ENCODE assay signal across 19 cellular contexts in genomic region chr1:245614986-245615385, GRCh38.
DNase-seq lines count a peak whose midpoint lies in the region; ATAC-seq and TF ChIP-seq lines count a peak whose summit lies in the region.
"Had no signal": no experiment of that assay in that cellular context is flagged by ENCODE, and none has a peak within 500 bp of the region (broad histone marks: within the 10 kb centered on the region; RNA-seq: fewer than 3 reads in every experiment).

No MANE protein-coding gene starts in this region.

- H4K20me1 ChIP-seq in MM.1S (ENCODE audit: insufficient read depth, low read length): no peaks in the 10 kb centered on the region

- 13 to 27% (median 13%) methylated on average over 4 of the region's 4 CpGs for WGBS in ovary, 3 donors

- H3K4me1 ChIP-seq in MM.1S (ENCODE audit: low read length) (no peaks in the 10 kb centered on the region), ovary (ENCODE audit: insufficient read depth) (peaks cover 3% of the 10 kb centered on the region)

- no peaks in the 10 kb centered on the region for H3F3A ChIP-seq in MM.1S (ENCODE audit: insufficient read depth, low read length)

- H3K9me3 ChIP-seq in MM.1S (replicated peaks; ENCODE audit: insufficient read depth, low read length) (0 out of 2 replicates have a peak, but pooled peaks cover 3% of the 10 kb centered on the region), ovary (no peaks in the 10 kb centered on the region)
- H3K9me3 ChIP-seq: SJSA1 had no signal

- 0 out of 2 replicates have a peak overlapping the region, but pooled peaks have one; percentile 0 for H3K4me2 ChIP-seq in MM.1S (ENCODE audit: low read depth, low read length)
- H3K4me2 ChIP-seq: PC-9 had no signal

- no peak overlapping the region for H3K9ac ChIP-seq in MM.1S (ENCODE audit: low read length)

- TF ChIP-seq EP300 in ovary (IDR thresholded peaks at IDR 0.05): no peak

- H3K27ac ChIP-seq in MM.1S (ENCODE audit: low read length): no peak overlapping the region
- peak overlapping the region in 1 of 2 donors; percentile 13 for H3K27ac ChIP-seq in ovary
- H3K27ac ChIP-seq: C4-2B, HL-60, PC-9, SJSA1 had no signal

- intact Hi-C loops in ovary (cut with DNase I): no loop called here

- peak; percentile 12 for DNase-seq in AG10803 (ENCODE audit: low read depth)
- no peak for DNase-seq in MM.1S
- DNase-seq in dedifferentiated amniotic fluid mesenchymal stem cell (ENCODE audit: extremely low spot score): peak; percentile 27
- DNase-seq in myocyte (ENCODE audit: low read depth): peak; percentile 5
- no peak for DNase-seq in stimulated activated naive CD8-positive, alpha-beta T cell treated with anti-CD3 and anti-CD28 coated beads, Interleukin-15, Interleukin-2, amounts not matched to agents 100 U/mL and 50 U/mL, for 24 hours
- no peak for DNase-seq in mesenteric fat pad (ENCODE audit: low spot score)
- no peak for DNase-seq in ovary
- DNase-seq: DMS153, EL, HCEC 1CT, NCI-H1048, NCI-H1436 treated with DMSO at 0.1 percent for 48 hours, NCI-H2029 treated with DMSO at 0.1 percent for 48 hours, NCI-H748 treated with DMSO at 0.1 percent for 48 hours, PC-9 had no signal

- H3K4me3 ChIP-seq in AG10803 (ENCODE audit: low read length): 0 out of 2 replicates have a peak overlapping the region, but pooled peaks have one; percentile 10
- no peak overlapping the region for H3K4me3 ChIP-seq in MM.1S (ENCODE audit: low read length)
- H3K4me3 ChIP-seq in ovary: no peak overlapping the region
- H3K4me3 ChIP-seq: PC-9, SJSA1 had no signal

- TF ChIP-seq POLR2A in ovary (IDR thresholded peaks at IDR 0.05): no peak

- no peak overlapping the region for H2AFZ ChIP-seq in MM.1S (ENCODE audit: low read length)
- H2AFZ ChIP-seq: PC-9 had no signal

- no peaks in the 10 kb centered on the region for H3K79me2 ChIP-seq in MM.1S (ENCODE audit: low read length)

- H3K27me3 ChIP-seq in MM.1S (replicated peaks; ENCODE audit: insufficient read depth, low read length) (no peaks in the 10 kb centered on the region), ovary (no peaks in the 10 kb centered on the region)
- H3K27me3 ChIP-seq: SJSA1 had no signal

- H3K36me3 ChIP-seq in MM.1S (replicated peaks; ENCODE audit: insufficient read depth, low read length): no peaks in the 10 kb centered on the region
- H3K36me3 ChIP-seq in ovary: no peaks in the 10 kb centered on the region

- no peaks in the 10 kb centered on the region for H3K9me2 ChIP-seq in MM.1S (replicated peaks; ENCODE audit: insufficient read depth, low read length)

- ATAC-seq in stimulated activated naive CD8-positive, alpha-beta T cell treated with anti-CD3 and anti-CD28 coated beads, Interleukin-15, Interleukin-2, amounts not matched to agents 100 U/mL and 50 U/mL, for 24 hours: no peak
- ATAC-seq in GM18858 (IDR thresholded peaks at IDR 0.05; ENCODE audit: unreplicated experiment): no peak

- TF ChIP-seq CTCF in AG10803 (conservative IDR thresholded peaks at IDR 0.05; ENCODE audit: low read length): no peak
- no peak for TF ChIP-seq CTCF in MM.1S (IDR thresholded peaks at IDR 0.05; ENCODE audit: low read length)
- TF ChIP-seq CTCF in ovary (IDR thresholded peaks at IDR 0.05): no peak

Comparison
In these comparisons a context has a peak if more than half of its experiments do, and no peak if none do; other contexts are left out.
1. DNase-seq: peak in AG10803 (single experiment), dedifferentiated amniotic fluid mesenchymal stem cell (single experiment) and myocyte (single experiment); none in MM.1S (single experiment), stimulated activated naive CD8-positive, alpha-beta T cell treated with anti-CD3 and anti-CD28 coated beads, Interleukin-15, Interleukin-2, amounts not matched to agents 100 U/mL and 50 U/mL, for 24 hours (single experiment), mesenteric fat pad (single experiment) and ovary (0 of 5).